In the genomic region with DNA sequence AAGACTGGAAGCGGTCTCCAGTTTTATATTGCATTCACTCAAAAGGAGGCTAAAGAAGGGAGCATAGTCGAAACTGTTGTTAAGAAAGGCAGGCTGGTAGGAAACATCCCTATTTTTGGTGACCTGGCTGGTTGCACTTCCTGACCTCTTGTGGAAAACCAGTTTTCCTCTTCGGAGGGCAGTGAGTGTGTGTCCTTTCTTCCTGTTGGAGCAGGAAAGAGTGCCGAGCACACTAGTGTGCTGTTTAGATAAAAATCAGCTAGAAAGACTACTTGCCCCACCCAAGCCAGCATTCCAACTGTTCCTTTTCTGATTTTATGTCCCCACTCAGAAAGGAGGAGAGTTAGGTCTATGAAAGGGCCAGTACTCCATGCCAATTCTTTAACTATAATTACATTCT, we compare ENCODE assay signal across 1 cellular context.
TF ChIP-seq lines count a peak whose summit lies in the region.

No MANE protein-coding gene starts in this region.

TF ChIP-seq in WTC11, 78 proteins besides CTCF, POLR2A, EP300 and RAD21 (continued from another document):
- TF ChIP-seq USF1 (CRISPR knock-in tag; IDR thresholded peaks at IDR 0.05) (no peak), MYBL2 (CRISPR knock-in tag; IDR thresholded peaks at IDR 0.05) (no peak), ZNF232 (CRISPR knock-in tag; IDR thresholded peaks at IDR 0.05) (no peak), OVOL2 (CRISPR knock-in tag; IDR thresholded peaks at IDR 0.05; ENCODE audit: borderline replicate concordance) (no peak), ZNF416 (CRISPR knock-in tag; IDR thresholded peaks at IDR 0.05) (no peak), SOX15 (CRISPR knock-in tag; IDR thresholded peaks at IDR 0.05) (no peak), STAT6 (CRISPR knock-in tag; conservative IDR thresholded peaks at IDR 0.05; ENCODE audit: low read depth) (no peak), AFF4 (CRISPR knock-in tag; IDR thresholded peaks at IDR 0.05; ENCODE audit: borderline replicate concordance) (no peak), CREB1 (CRISPR knock-in tag; IDR thresholded peaks at IDR 0.05) (no peak)
